ENCODE assay signal across 20 cellular contexts in genomic region chr7:118082506-118082905, GRCh38.
DNase-seq lines count a peak whose midpoint lies in the region; ATAC-seq and TF ChIP-seq lines count a peak whose summit lies in the region.
"Had no signal": no experiment of that assay in that cellular context is flagged by ENCODE, and none has a peak within 500 bp of the region (broad histone marks: within the 10 kb centered on the region; RNA-seq: fewer than 3 reads in every experiment).

No MANE protein-coding gene starts in this region.

- H3K27me3 ChIP-seq in foreskin keratinocyte, result no peaks in the 10 kb centered on the region
- H3K27me3 ChIP-seq: SJSA1 had no signal

- in situ Hi-C loops in astrocyte of the spinal cord (cut with HindIII; ENCODE audit: low sequenced_read_pairs), result no loop called here

- TF ChIP-seq CTCF in astrocyte of the spinal cord (IDR thresholded peaks at IDR 0.05; ENCODE audit: low read depth, low read length) (no peak), foreskin keratinocyte (conservative IDR thresholded peaks at IDR 0.05) (no peak), retinal pigment epithelial cell (conservative IDR thresholded peaks at IDR 0.05; ENCODE audit: low read depth, low read length) (no peak)

- ATAC-seq in foreskin keratinocyte, result no peak
- ATAC-seq: HCT116, Right ventricle myocardium inferior had no signal

- H3K4me3 ChIP-seq in astrocyte of the spinal cord (ENCODE audit: low read depth, low read length) (no peak overlapping the region), retinal pigment epithelial cell (ENCODE audit: low read length) (no peak overlapping the region)
- H3K4me3 ChIP-seq: SJSA1 had no signal

- DNase-seq in RPMI7951 (ENCODE audit: low read depth) (peak; percentile 8), astrocyte of the spinal cord (ENCODE audit: low read depth, low spot score) (peak; percentile 31), foreskin keratinocyte (no peak), retinal pigment epithelial cell (ENCODE audit: low read depth) (peak; percentile 9), activated T-cell treated with anti-CD3 and anti-CD28 coated beads for 4 hours (no peak), NCI-H2196 (lab: John Stamatoyannopoulos, UW; ENCODE audit: unreplicated experiment) (no peak)
- DNase-seq in stimulated activated naive CD4-positive, alpha-beta T cell (lab: John Stamatoyannopoulos, UW), result no peak
- DNase-seq: CD4-positive, alpha-beta memory T cell; DMS153; KG1; NCI-H1105; NCI-H146; NCI-H2029 treated with DMSO at 0.1 percent for 48 hours; NCI-H345; NCI-H524; NCI-H774; OCI-M1 had no signal

- peaks cover 28% of the 10 kb centered on the region for H3K4me1 ChIP-seq in foreskin keratinocyte

- H3K27ac ChIP-seq in foreskin keratinocyte, result peak overlapping the region; percentile 29
- H3K27ac ChIP-seq: SJSA1 had no signal

Comparison
In these comparisons a context has a peak if more than half of its experiments do, and no peak if none do; other contexts are left out.
1. DNase-seq: peak in RPMI7951 (single experiment), astrocyte of the spinal cord (single experiment) and retinal pigment epithelial cell (single experiment); none in foreskin keratinocyte (0 of 2), stimulated activated naive CD4-positive, alpha-beta T cell (0 of 6), activated T-cell treated with anti-CD3 and anti-CD28 coated beads for 4 hours (single experiment) and NCI-H2196 (single experiment).